In genomic region chr5:112125910-112126309, GRCh38 we compare ENCODE assay signal across 25 cellular contexts.
A peak's percentile ranks its signal among the peaks of the same experiment; 100 is the strongest.
DNase-seq lines count a peak whose midpoint lies in the region; ATAC-seq lines count a peak whose summit lies in the region.
"Had no signal": no experiment of that assay in that cellular context is flagged by ENCODE, and none has a peak within 500 bp of the region (broad histone marks: within the 10 kb centered on the region; RNA-seq: fewer than 3 reads in every experiment).

No MANE protein-coding gene starts in this region.

- DNase-seq in Ammon's horn (ENCODE audit: low spot score) (peak; percentile 40), NCI-H1694 treated with DMSO at 0.1 percent for 48 hours (lab: John Stamatoyannopoulos, UW) (peak; percentile 93), cerebellar cortex (ENCODE audit: low spot score) (peak; percentile 95), left kidney (ENCODE audit: low read depth, low spot score) (peak; percentile 8), SIG-M5 (lab: John Stamatoyannopoulos, UW) (no peak)
- DNase-seq in activated CD4-positive, alpha-beta T cell treated with anti-CD3 and anti-CD28 coated beads for 4 hours: no peak
- DNase-seq in activated CD4-positive, alpha-beta T cell treated with anti-CD3 and anti-CD28 coated beads, Interleukin-2, amount 50 U/mL, for 48 hours: no peak
- DNase-seq: activated CD4-positive, CD25-positive, alpha-beta regulatory T cell treated with anti-CD3 and anti-CD28 coated beads, Interleukin-2, amount 50 U/mL, for 72 hours; activated CD8-positive, alpha-beta memory T cell treated with anti-CD3 and anti-CD28 coated beads for 24 hours; activated gamma-delta T cell; activated T-cell treated with anti-CD3 and anti-CD28 coated beads, Interleukin-2, amount 50 U/mL, for 1 hour; body of pancreas; effector CD4-positive, alpha-beta T cell; H9; left ventricle myocardium superior; naive thymus-derived CD4-positive, alpha-beta T cell; NCI-H1105; NCI-H2029 treated with DMSO at 0.1 percent for 48 hours; occipital lobe; small intestine; stimulated activated CD4-positive, alpha-beta T cell treated with anti-CD3 and anti-CD28 coated beads, Interleukin-2, amount 100 ng/mL, for 24 hours; upper lobe of right lung had no signal

- ATAC-seq in GM21360 (IDR thresholded peaks at IDR 0.05; ENCODE audit: unreplicated experiment): no peak
- ATAC-seq: body of pancreas; gastroesophageal sphincter; left ventricle myocardium superior; naive thymus-derived CD4-positive, alpha-beta T cell; Panc1; upper lobe of right lung had no signal

Comparison
In these comparisons a context has a peak if more than half of its experiments do, and no peak if none do; other contexts are left out.
1. DNase-seq: peak in Ammon's horn (single experiment), NCI-H1694 treated with DMSO at 0.1 percent for 48 hours (single experiment), cerebellar cortex (single experiment) and left kidney (single experiment); none in SIG-M5 (single experiment), activated CD4-positive, alpha-beta T cell treated with anti-CD3 and anti-CD28 coated beads for 4 hours (0 of 2) and activated CD4-positive, alpha-beta T cell treated with anti-CD3 and anti-CD28 coated beads, Interleukin-2, amount 50 U/mL, for 48 hours (0 of 2).